11 cellular contexts compared by ENCODE assay signal in the genomic region with DNA sequence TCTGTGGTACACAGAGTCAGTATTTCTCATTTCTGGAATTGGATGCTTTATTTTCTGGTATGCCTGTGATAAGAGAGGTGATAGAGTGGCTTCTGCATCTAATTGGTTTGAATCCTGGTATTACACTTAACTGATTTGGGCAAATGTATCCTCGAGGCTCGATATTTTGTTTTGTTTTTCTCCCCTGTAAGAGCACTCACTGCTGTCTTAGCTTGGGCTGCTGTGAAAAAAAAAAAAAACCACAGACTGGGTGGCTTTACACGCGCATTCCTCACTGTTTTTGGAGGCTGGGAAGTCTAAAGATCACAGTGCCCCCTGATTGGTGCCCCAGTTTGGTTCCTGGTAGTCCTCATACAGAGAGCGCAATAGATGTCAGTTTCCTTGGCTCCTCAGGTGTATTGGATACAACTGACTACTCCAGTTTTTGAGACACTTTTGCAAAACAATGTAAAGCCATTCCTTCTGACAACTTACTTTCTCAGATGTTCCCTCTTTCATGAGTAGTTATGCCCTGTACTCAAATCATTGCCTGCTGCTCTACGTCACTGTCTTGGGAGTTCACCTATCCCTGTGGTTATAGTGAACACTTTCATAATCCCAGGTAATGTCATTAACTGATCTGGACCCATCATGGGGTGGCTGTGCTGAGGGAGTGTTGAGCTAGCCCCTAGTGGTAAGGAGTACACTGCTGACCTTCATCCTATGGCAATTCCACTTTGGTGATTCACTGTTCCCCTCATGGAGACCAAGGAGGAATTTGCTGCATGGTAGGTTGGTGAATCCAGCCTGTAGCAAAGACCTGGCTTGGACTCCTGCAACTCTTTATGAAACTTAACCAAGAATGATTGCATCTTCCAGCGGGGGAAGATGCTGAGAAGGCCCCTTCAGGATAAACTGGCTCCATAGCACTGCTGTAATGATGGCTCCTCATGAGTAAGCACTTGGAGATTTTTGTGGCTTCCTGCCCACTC. TPM values are rescaled to one million over a fixed set of nuclear protein-coding genes. Genes with fewer than 3 reads are reported as not detected.
DNase-seq lines count a peak whose midpoint lies in the region; ATAC-seq and TF ChIP-seq lines count a peak whose summit lies in the region.
"Had no signal": no experiment of that assay in that cellular context is flagged by ENCODE, and none has a peak within 500 bp of the region (broad histone marks: within the 10 kb centered on the region; RNA-seq: fewer than 3 reads in every experiment).

No MANE protein-coding gene starts in this region.

- H3K4me3 Mint-ChIP-seq in CD4-positive, alpha-beta T cell, result peak overlapping the region; percentile 55
- H3K4me3 Mint-ChIP-seq in activated naive CD8-positive, alpha-beta T cell treated with anti-CD3 and anti-CD28 coated beads for 36 hours, result no peak overlapping the region
- H3K4me3 Mint-ChIP-seq: stimulated activated naive CD8-positive, alpha-beta T cell treated with anti-CD3 and anti-CD28 coated beads, Interleukin-15, amount 100 ng/mL, for 72 hours had no signal

- H3K27me3 ChIP-seq in CD4-positive, alpha-beta T cell (ENCODE audit: control insufficient read depth, insufficient read depth, low read length), result no peaks in the 10 kb centered on the region

- no peak for TF ChIP-seq CTCF in CD4-positive, alpha-beta T cell (IDR thresholded peaks at IDR 0.05)
- TF ChIP-seq CTCF in coronary artery (IDR thresholded peaks at IDR 0.05), result no peak

- CTCF ChIA-PET in CD4-positive, alpha-beta T cell (lab: Charles Lee), result interaction anchor here (0.6 kb wide), 1 partner anchor 218 kb away, joined by 3 read pairs; no protein-coding TSS in a partner anchor

- H3K36me3 Mint-ChIP-seq in CD4-positive, alpha-beta T cell (ENCODE audit: low read depth), result peaks cover 79% of the 10 kb centered on the region
- peaks cover 42% of the 10 kb centered on the region for H3K36me3 Mint-ChIP-seq in activated naive CD8-positive, alpha-beta T cell treated with anti-CD3 and anti-CD28 coated beads for 36 hours

- POLR2A ChIA-PET in CD4-positive, alpha-beta T cell (lab: Charles Lee), result interaction anchor here (7.8 kb wide), 1 partner anchor 31 kb away, joined by 148 read pairs; a partner anchor contains a TSS

- no peak for ATAC-seq in CD4-positive, alpha-beta T cell (ENCODE audit: poor library complexity)
- ATAC-seq in HG03097 (IDR thresholded peaks at IDR 0.05; ENCODE audit: low FRiP score, unreplicated experiment) (no peak), left cardiac atrium (no peak)
- ATAC-seq: stimulated activated naive CD8-positive, alpha-beta T cell treated with anti-CD3 and anti-CD28 coated beads, Interleukin-15, amount 100 ng/mL, for 72 hours had no signal

- DNase-seq in CD4-positive, alpha-beta T cell, result no peak
- DNase-seq in HS-27A (ENCODE audit: low read depth) (peak; percentile 55), kidney glomerular epithelial cell (lab: John Stamatoyannopoulos, UW) (peak; percentile 78), coronary artery (ENCODE audit: low spot score) (no peak), left cardiac atrium (no peak), mesenteric fat pad (ENCODE audit: low spot score) (no peak)
- DNase-seq in activated naive CD8-positive, alpha-beta T cell treated with anti-CD3 and anti-CD28 coated beads for 36 hours, result no peak
- DNase-seq: caudate nucleus; stimulated activated naive CD8-positive, alpha-beta T cell treated with anti-CD3 and anti-CD28 coated beads, Interleukin-15, amount 100 ng/mL, for 72 hours had no signal

- no peaks in the 10 kb centered on the region for H3K9me3 ChIP-seq in CD4-positive, alpha-beta T cell (ENCODE audit: control insufficient read depth, low read length)

- peaks cover 40% of the 10 kb centered on the region for H3K4me1 Mint-ChIP-seq in CD4-positive, alpha-beta T cell (ENCODE audit: low read depth)
- H3K4me1 Mint-ChIP-seq in activated naive CD8-positive, alpha-beta T cell treated with anti-CD3 and anti-CD28 coated beads for 36 hours, result peaks cover 38% of the 10 kb centered on the region

- H3K27ac ChIP-seq in CD4-positive, alpha-beta T cell (ENCODE audit: low read depth, low read length), result peak overlapping the region; percentile 7
- H3K27ac ChIP-seq in coronary artery, result no peak overlapping the region

- intact Hi-C loops in CD4-positive, alpha-beta T cell (cut with DNase I, micrococcal nuclease), result no loop called here
- intact Hi-C loops in left cardiac atrium (cut with DNase I), result no loop called here

- H3K27me3 Mint-ChIP-seq in CD4-positive, alpha-beta T cell, result no peaks in the 10 kb centered on the region
- H3K27me3 Mint-ChIP-seq in activated naive CD8-positive, alpha-beta T cell treated with anti-CD3 and anti-CD28 coated beads for 36 hours, result no peaks in the 10 kb centered on the region
- H3K27me3 Mint-ChIP-seq: stimulated activated naive CD8-positive, alpha-beta T cell treated with anti-CD3 and anti-CD28 coated beads, Interleukin-15, amount 100 ng/mL, for 72 hours had no signal

- H3K4me3 ChIP-seq in coronary artery, result no peak overlapping the region

- H3K9me3 Mint-ChIP-seq in CD4-positive, alpha-beta T cell, result no peaks in the 10 kb centered on the region
- H3K9me3 Mint-ChIP-seq in activated naive CD8-positive, alpha-beta T cell treated with anti-CD3 and anti-CD28 coated beads for 36 hours, result no peaks in the 10 kb centered on the region
- H3K9me3 Mint-ChIP-seq: stimulated activated naive CD8-positive, alpha-beta T cell treated with anti-CD3 and anti-CD28 coated beads, Interleukin-15, amount 100 ng/mL, for 72 hours had no signal

- peak overlapping the region; percentile 61 for H3K27ac Mint-ChIP-seq in CD4-positive, alpha-beta T cell
- peak overlapping the region; percentile 52 for H3K27ac Mint-ChIP-seq in activated naive CD8-positive, alpha-beta T cell treated with anti-CD3 and anti-CD28 coated beads for 36 hours

RNA-seq across cellular contexts. Expression of a gene that starts 3.5 kb away (rescaled TPM):
- 10 to 100 TPM; 21.4 to 25.8 TPM for total RNA-seq in CD4-positive, alpha-beta T cell
- 10 to 100 TPM; 67.8 to 68.4 TPM for total RNA-seq in activated naive CD8-positive, alpha-beta T cell treated with anti-CD3 and anti-CD28 coated beads for 36 hours
- 10 to 100 TPM; 10.3 to 12.2 TPM for total RNA-seq in left cardiac atrium
- 11.1 TPM for total RNA-seq in mesenteric fat pad

RNA-seq across cellular contexts. Expression of a gene that starts 31.0 kb away (rescaled TPM):
- total RNA-seq in CD4-positive, alpha-beta T cell, result 100 to 1,000 TPM; 211 to 227 TPM
- 100 to 1,000 TPM in 1 of 2 experiments, 10 to 100 TPM in 1; 98.3 to 101 TPM for total RNA-seq in activated naive CD8-positive, alpha-beta T cell treated with anti-CD3 and anti-CD28 coated beads for 36 hours
- 10 to 100 TPM; 42.1 to 57.4 TPM for total RNA-seq in left cardiac atrium
- total RNA-seq in mesenteric fat pad, result 82.8 TPM

RNA-seq across cellular contexts. Expression of a gene that starts 31.1 kb away (rescaled TPM):
- 100 to 1,000 TPM; 212 to 216 TPM for total RNA-seq in CD4-positive, alpha-beta T cell
- 100 to 1,000 TPM; 627 to 631 TPM for total RNA-seq in activated naive CD8-positive, alpha-beta T cell treated with anti-CD3 and anti-CD28 coated beads for 36 hours
- total RNA-seq in left cardiac atrium (100 to 1,000 TPM; 145 to 165 TPM), mesenteric fat pad (170 TPM)

RNA-seq across cellular contexts. Expression of a gene that starts 32.0 kb away (rescaled TPM):
- 10 to 100 TPM in 1 of 2 experiments, 1 to 10 TPM in 1; 9.8 to 10.2 TPM for total RNA-seq in CD4-positive, alpha-beta T cell
- total RNA-seq in activated naive CD8-positive, alpha-beta T cell treated with anti-CD3 and anti-CD28 coated beads for 36 hours, result 100 to 1,000 TPM; 106 to 108 TPM
- 10 to 100 TPM; 63.4 to 63.9 TPM for total RNA-seq in left cardiac atrium
- total RNA-seq in mesenteric fat pad, result 59.3 TPM

RNA-seq across cellular contexts. Expression of a gene that starts 41.8 kb away (rescaled TPM):
- under 1 TPM in 1 of 2 experiments, not detected in 1; 0.14 TPM for total RNA-seq in CD4-positive, alpha-beta T cell
- under 1 TPM in 1 of 2 experiments, not detected in 1; 0.31 TPM for total RNA-seq in activated naive CD8-positive, alpha-beta T cell treated with anti-CD3 and anti-CD28 coated beads for 36 hours
- total RNA-seq in left cardiac atrium (under 1 TPM in 1 of 2 donors, not detected in 1; 0.47 TPM), mesenteric fat pad (not detected)
- total RNA-seq: myocyte had no signal

Comparison
In these comparisons a context has a peak if more than half of its experiments do, and no peak if none do; other contexts are left out.
1. DNase-seq: peak in HS-27A (single experiment) and kidney glomerular epithelial cell (single experiment); none in CD4-positive, alpha-beta T cell (0 of 10), activated naive CD8-positive, alpha-beta T cell treated with anti-CD3 and anti-CD28 coated beads for 36 hours (single experiment), coronary artery (single experiment), left cardiac atrium (single experiment) and mesenteric fat pad (single experiment).